15 cellular contexts compared by ENCODE assay signal in the genomic region with DNA sequence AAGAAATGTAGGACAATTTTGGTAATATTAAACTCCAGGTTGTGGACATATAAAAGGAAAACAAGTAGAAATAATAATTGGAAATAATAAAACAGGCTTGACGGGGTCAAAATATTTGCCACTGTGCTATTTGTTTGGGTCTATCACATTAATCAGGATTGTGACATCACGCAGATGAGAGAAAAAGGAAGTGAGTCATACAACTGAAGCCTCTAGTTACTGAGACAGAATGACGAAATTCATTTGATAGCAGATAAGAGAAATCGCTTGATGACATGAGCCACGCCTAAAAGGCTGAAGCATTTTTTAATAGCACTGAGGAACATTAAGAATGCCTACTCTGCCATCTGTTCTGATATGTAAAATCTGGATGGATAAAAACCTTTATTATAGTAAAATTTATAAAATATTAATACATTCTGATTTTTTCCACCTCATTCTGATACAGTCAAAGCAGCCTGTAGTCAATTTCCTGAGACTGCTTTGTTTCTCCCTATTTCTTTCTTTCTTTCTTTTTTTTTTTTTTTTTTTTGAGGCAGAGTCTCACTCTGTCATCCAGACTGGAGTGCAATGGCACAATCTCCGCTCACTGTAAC.
DNase-seq lines count a peak whose midpoint lies in the region; ATAC-seq, FAIRE-seq and TF ChIP-seq lines count a peak whose summit lies in the region.
"Had no signal": no experiment of that assay in that cellular context is flagged by ENCODE, and none has a peak within 500 bp of the region (broad histone marks: within the 10 kb centered on the region; RNA-seq: fewer than 3 reads in every experiment).

No MANE protein-coding gene starts in this region.

- ATAC-seq in K562, result peak; percentile 73
- ATAC-seq: activated T-helper 17 cell treated with anti-CD3 and anti-CD28 coated beads, Interleukin-2, amount 50 U/mL, for 72 hours; GM12878; WTC11 had no signal

- peak; percentile 44; the same call in 1 of the 2 replicates for TF ChIP-seq EP300 in K562 (IDR thresholded peaks at IDR 0.05; ENCODE audit: low read length)

- DNase-seq in CMK (ENCODE audit: low read depth), result peak; percentile 1
- peak; percentile 23 to 53 for DNase-seq in HL-60 (ENCODE audit: low read depth in 1 of 2, low spot score in 1 of 2)
- DNase-seq in NOMO-1 (lab: John Stamatoyannopoulos, UW; ENCODE audit: unreplicated experiment in 2 of 2), result peak; percentile 4 to 55
- peak; percentile 22 to 61 (median 30) for DNase-seq in K562 (ENCODE audit: extremely low read depth in 1 of 4, low spot score in 3 of 4)
- no peak for DNase-seq in putamen (ENCODE audit: low spot score)
- DNase-seq in kidney tubule cell (ENCODE audit: low spot score), result no peak
- no peak for DNase-seq in osteoblast (ENCODE audit: insufficient read length, low spot score, missing footprints)
- DNase-seq in activated CD4-positive, CD25-positive, alpha-beta regulatory T cell (lab: John Stamatoyannopoulos, UW), result no peak
- DNase-seq: CD8-positive, alpha-beta memory T cell; Karpas-422; stimulated activated CD4-positive, alpha-beta T cell treated with anti-CD3 and anti-CD28 coated beads, Interleukin-2, amount 100 ng/mL, for 48 hours; uterus had no signal

- H3K9ac ChIP-seq in K562 (ENCODE audit: insufficient read depth in 1 of 2, low read depth in 2 of 2, low read length in 2 of 2), result no peak overlapping the region

- no peak for FAIRE-seq in K562 (lab: Jason Lieb, UNC)
- FAIRE-seq: GM12878 had no signal

- H3K27me3 ChIP-seq in HL-60 (ENCODE audit: insufficient read depth, poor library complexity, severe bottlenecking) (no peaks in the 10 kb centered on the region), K562 (ENCODE audit: control insufficient read depth in 2 of 2, insufficient read depth in 2 of 2, low read length in 2 of 2) (no peaks in the 10 kb centered on the region), osteoblast (ENCODE audit: insufficient read depth, low read length) (no peaks in the 10 kb centered on the region)
- H3K27me3 ChIP-seq: uterus had no signal

- TF ChIP-seq POLR2A in K562 (conservative IDR thresholded peaks at IDR 0.05), result no peak

- in situ Hi-C loops in K562 (cut with MboI), result no loop called here

- POLR2A ChIA-PET in K562 (lab: Yijun Ruan, JAX), result no interaction called here

- intact Hi-C loops in K562 (cut with micrococcal nuclease), result no loop called here

- H3K27ac ChIP-seq in HL-60 (replicated peaks), result no peak overlapping the region
- peak overlapping the region; percentile 28; the same call in 1 of the 3 replicates for H3K27ac ChIP-seq in K562 (ENCODE audit: extremely low read depth, low read depth, low read length)
- H3K27ac ChIP-seq in osteoblast (ENCODE audit: low read depth, low read length), result no peak overlapping the region
- H3K27ac ChIP-seq: uterus had no signal

- H2AFZ ChIP-seq in K562 (ENCODE audit: low read depth, low read length) (peak overlapping the region; percentile 74; the same call in 1 of the 2 replicates), osteoblast (ENCODE audit: low read length) (no peak overlapping the region)

- H3K36me3 ChIP-seq in K562 (ENCODE audit: control insufficient read depth, insufficient read depth, low read length) (no peaks in the 10 kb centered on the region), osteoblast (ENCODE audit: insufficient read depth, low read length) (no peaks in the 10 kb centered on the region)
- H3K36me3 ChIP-seq: uterus had no signal

- H3K9me3 ChIP-seq in K562 (replicated peaks; ENCODE audit: control insufficient read depth, insufficient read depth, low read depth, low read length) (no peaks in the 10 kb centered on the region), osteoblast (ENCODE audit: low read depth, low read length) (no peaks in the 10 kb centered on the region)
- H3K9me3 ChIP-seq: uterus had no signal

- TF ChIP-seq RAD21 in K562 (CRISPR knock-in tag; conservative IDR thresholded peaks at IDR 0.05 in 1 of 2, IDR thresholded peaks at IDR 0.05 in 1 of 2), result no peak

- no peak for TF ChIP-seq CTCF in HL-60 (IDR thresholded peaks at IDR 0.05; ENCODE audit: insufficient read depth, low read length)
- no peak for TF ChIP-seq CTCF in K562 (IDR thresholded peaks at IDR 0.05 in 2 of 3, conservative IDR thresholded peaks at IDR 0.05 in 1 of 3; ENCODE audit: insufficient read depth in 2 of 3, low read depth in 1 of 3, low read length in 3 of 3)
- TF ChIP-seq CTCF in osteoblast (IDR thresholded peaks at IDR 0.05; ENCODE audit: extremely low read depth, low read depth, low read length), result no peak

- no peaks in the 10 kb centered on the region for H3K79me2 ChIP-seq in K562 (ENCODE audit: control insufficient read depth, insufficient read depth, low read length)
- no peaks in the 10 kb centered on the region for H3K79me2 ChIP-seq in osteoblast (ENCODE audit: insufficient read depth, low read length)

- H3K4me3 ChIP-seq in HL-60 (replicated peaks; ENCODE audit: insufficient read depth, low read length) (no peak overlapping the region), K562 (no peak overlapping the region), osteoblast (ENCODE audit: insufficient read depth, low read length) (no peak overlapping the region)
- H3K4me3 ChIP-seq: GM12878, uterus had no signal

- CTCF ChIA-PET in K562 (lab: Yijun Ruan, JAX; ENCODE audit: low intra/inter-chr PET ratio), result no interaction called here

- WGBS in K562 (ENCODE audit: insufficient coverage, low coverage, missing lambda C conversion rate), result 16% methylated on average over 6 of the region's 6 CpGs

- no peaks in the 10 kb centered on the region for H3K9me1 ChIP-seq in K562 (ENCODE audit: control insufficient read depth, insufficient read depth, low read length)

- no peaks in the 10 kb centered on the region for H4K20me1 ChIP-seq in K562 (replicated peaks; ENCODE audit: control insufficient read depth, insufficient read depth, low read length)
- H4K20me1 ChIP-seq in osteoblast (ENCODE audit: insufficient read depth, low read length), result no peaks in the 10 kb centered on the region

- no peaks in the 10 kb centered on the region for H3K4me1 ChIP-seq in K562 (replicated peaks in 1 of 2; ENCODE audit: control insufficient read depth in 2 of 2, insufficient read depth in 2 of 2, low read length in 2 of 2)
- no peaks in the 10 kb centered on the region for H3K4me1 ChIP-seq in osteoblast (ENCODE audit: insufficient read depth, low read length)
- H3K4me1 ChIP-seq: uterus had no signal

- BruUV-seq in K562 (replicated peaks; lab: Mats Ljungman, UMichigan), result no TSS peak

- no peak overlapping the region for H3K4me2 ChIP-seq in K562 (ENCODE audit: insufficient read depth, low read length)
- no peak overlapping the region for H3K4me2 ChIP-seq in osteoblast (ENCODE audit: insufficient read depth, low read length)

TF ChIP-seq in K562, 482 proteins besides CTCF, POLR2A, EP300 and RAD21 (continues in another document):
- TF ChIP-seq, protein P1, sequence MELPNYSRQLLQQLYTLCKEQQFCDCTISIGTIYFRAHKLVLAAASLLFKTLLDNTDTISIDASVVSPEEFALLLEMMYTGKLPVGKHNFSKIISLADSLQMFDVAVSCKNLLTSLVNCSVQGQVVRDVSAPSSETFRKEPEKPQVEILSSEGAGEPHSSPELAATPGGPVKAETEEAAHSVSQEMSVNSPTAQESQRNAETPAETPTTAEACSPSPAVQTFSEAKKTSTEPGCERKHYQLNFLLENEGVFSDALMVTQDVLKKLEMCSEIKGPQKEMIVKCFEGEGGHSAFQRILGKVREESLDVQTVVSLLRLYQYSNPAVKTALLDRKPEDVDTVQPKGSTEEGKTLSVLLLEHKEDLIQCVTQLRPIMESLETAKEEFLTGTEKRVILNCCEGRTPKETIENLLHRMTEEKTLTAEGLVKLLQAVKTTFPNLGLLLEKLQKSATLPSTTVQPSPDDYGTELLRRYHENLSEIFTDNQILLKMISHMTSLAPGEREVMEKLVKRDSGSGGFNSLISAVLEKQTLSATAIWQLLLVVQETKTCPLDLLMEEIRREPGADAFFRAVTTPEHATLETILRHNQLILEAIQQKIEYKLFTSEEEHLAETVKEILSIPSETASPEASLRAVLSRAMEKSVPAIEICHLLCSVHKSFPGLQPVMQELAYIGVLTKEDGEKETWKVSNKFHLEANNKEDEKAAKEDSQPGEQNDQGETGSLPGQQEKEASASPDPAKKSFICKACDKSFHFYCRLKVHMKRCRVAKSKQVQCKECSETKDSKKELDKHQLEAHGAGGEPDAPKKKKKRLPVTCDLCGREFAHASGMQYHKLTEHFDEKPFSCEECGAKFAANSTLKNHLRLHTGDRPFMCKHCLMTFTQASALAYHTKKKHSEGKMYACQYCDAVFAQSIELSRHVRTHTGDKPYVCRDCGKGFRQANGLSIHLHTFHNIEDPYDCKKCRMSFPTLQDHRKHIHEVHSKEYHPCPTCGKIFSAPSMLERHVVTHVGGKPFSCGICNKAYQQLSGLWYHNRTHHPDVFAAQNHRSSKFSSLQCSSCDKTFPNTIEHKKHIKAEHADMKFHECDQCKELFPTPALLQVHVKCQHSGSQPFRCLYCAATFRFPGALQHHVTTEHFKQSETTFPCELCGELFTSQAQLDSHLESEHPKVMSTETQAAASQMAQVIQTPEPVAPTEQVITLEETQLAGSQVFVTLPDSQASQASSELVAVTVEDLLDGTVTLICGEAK (IDR thresholded peaks at IDR 0.05), result peak; percentile 65
- TF ChIP-seq, protein P1 (CRISPR knock-in tag; IDR thresholded peaks at IDR 0.05), result no peak

Comparison
In these comparisons a context has a peak if more than half of its experiments do, and no peak if none do; other contexts are left out.
1. DNase-seq: peak in CMK (single experiment), HL-60 (2 of 2), NOMO-1 (2 of 2) and K562 (4 of 4); none in putamen (single experiment), kidney tubule cell (single experiment), osteoblast (single experiment) and activated CD4-positive, CD25-positive, alpha-beta regulatory T cell (0 of 4).